ENCODE assay signal across 1 cellular context in genomic region chr16:57629516-57630401, GRCh38.
TF ChIP-seq lines count a peak whose summit lies in the region.

No MANE protein-coding gene starts in this region.

TF ChIP-seq in HEK293, 187 proteins besides CTCF, POLR2A, EP300 and RAD21:
- TF ChIP-seq BCL11B (tag by site-specific recombination; IDR thresholded peaks at IDR 0.05; ENCODE audit: low read depth): no peak
- peak; percentile 28; the same call in 1 of the 2 replicates for TF ChIP-seq ZFHX2 (tag by site-specific recombination; conservative IDR thresholded peaks at IDR 0.05)
- TF ChIP-seq EGR2 (tag by site-specific recombination; IDR thresholded peaks at IDR 0.05; ENCODE audit: low read depth): peak; percentile 22; the same call in 1 of the 2 replicates
